Comparison of ENCODE assay signal across 7 cellular contexts in genomic region chr20:58215116-58215515, GRCh38. TPM values are rescaled to one million over a fixed set of nuclear protein-coding genes. Genes with fewer than 3 reads are reported as not detected.
"Had no signal": no experiment of that assay in that cellular context is flagged by ENCODE, and none has a peak within 500 bp of the region (broad histone marks: within the 10 kb centered on the region; RNA-seq: fewer than 3 reads in every experiment).

No MANE protein-coding gene starts in this region.

- H3K27ac Mint-ChIP-seq: H9 had no signal

- H3K4me3 Mint-ChIP-seq: H9 had no signal

- DNase-seq: GM23248, GOT3, H9, HCEC 1CT, IMR-90 had no signal

- H3K4me1 Mint-ChIP-seq: H9 had no signal

- H3K9ac ChIP-seq: GM23248 had no signal

- H3K4me3 ChIP-seq: GM23248, K562 had no signal

- ATAC-seq: K562 had no signal

- H3K27ac ChIP-seq: GM23248 had no signal

RNA-seq across cellular contexts. Expression of gene ANKRD60, which starts 13.3 kb away (rescaled TPM):
- total RNA-seq: GM23248, H9, HT-29, IMR-90, K562 had no signal
- polyA plus RNA-seq: GM23248, IMR-90, K562 had no signal
